ENCODE assay signal across 19 cellular contexts in the genomic region with DNA sequence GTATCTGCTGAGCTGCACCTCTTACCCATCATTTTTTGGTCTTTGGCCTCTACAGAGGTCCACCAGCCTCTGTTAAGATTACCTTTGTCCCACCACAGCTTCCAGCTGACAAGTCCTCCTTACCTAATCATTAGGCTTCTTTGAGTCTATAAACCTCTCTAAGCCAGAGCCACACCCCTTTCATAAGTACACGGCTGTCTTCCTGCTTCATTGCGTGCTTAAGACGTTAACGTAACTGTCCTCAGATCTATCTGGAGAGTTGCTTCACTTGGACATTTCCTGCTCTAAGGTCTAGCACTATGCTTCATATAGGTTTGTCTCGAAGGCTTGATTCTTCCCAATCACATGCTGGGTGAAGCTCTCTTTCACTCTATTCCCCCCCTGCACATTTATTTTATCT.
"Had no signal": no experiment of that assay in that cellular context is flagged by ENCODE, and none has a peak within 500 bp of the region (broad histone marks: within the 10 kb centered on the region; RNA-seq: fewer than 3 reads in every experiment).

No MANE protein-coding gene starts in this region.

- H3K36me3 Mint-ChIP-seq: naive thymus-derived CD4-positive, alpha-beta T cell; stimulated activated memory B cell treated with anti-CD40 and anti-IgM and Interleukin-4, amounts not matched to agents 10 μg/mL and 1 μg/mL and 100 μg/mL, for 72 hours had no signal

- H3K4me1 Mint-ChIP-seq: stimulated activated memory B cell treated with anti-CD40 and anti-IgM and Interleukin-4, amounts not matched to agents 10 μg/mL and 1 μg/mL and 100 μg/mL, for 72 hours had no signal

- DNase-seq: dermis blood vessel endothelial cell; head of caudate nucleus; kidney; left cardiac atrium; mesendoderm; naive thymus-derived CD4-positive, alpha-beta T cell; psoas muscle; retina; right lobe of liver; spleen; stimulated activated CD4-positive, alpha-beta T cell treated with anti-CD3 and anti-CD28 coated beads, Interleukin-15, amount 100 ng/mL, for 24 hours; stimulated activated CD4-positive, alpha-beta T cell treated with anti-CD3 and anti-CD28 coated beads, Interleukin-1b, Interleukin-23, amount 100 ng/mL, for 48 hours; stimulated activated CD4-positive, alpha-beta T cell treated with anti-CD3 and anti-CD28 coated beads, Interleukin-4, amount 100 ng/mL, for 24 hours; tibial artery; upper lobe of left lung; uterus had no signal

- H3K4me3 Mint-ChIP-seq: naive thymus-derived CD4-positive, alpha-beta T cell; stimulated activated memory B cell treated with anti-CD40 and anti-IgM and Interleukin-4, amounts not matched to agents 10 μg/mL and 1 μg/mL and 100 μg/mL, for 72 hours; stimulated activated naive CD8-positive, alpha-beta T cell treated with anti-CD3 and anti-CD28 coated beads, Interleukin-15, Interleukin-2, amounts not matched to agents 100 ng/mL and 50 ng/mL, for 24 hours had no signal

- H3K27ac ChIP-seq: neutrophil, psoas muscle, right lobe of liver, spleen, tibial artery, upper lobe of left lung, uterus had no signal

- H3K9me3 Mint-ChIP-seq: naive thymus-derived CD4-positive, alpha-beta T cell; stimulated activated memory B cell treated with anti-CD40 and anti-IgM and Interleukin-4, amounts not matched to agents 10 μg/mL and 1 μg/mL and 100 μg/mL, for 72 hours; stimulated activated naive CD8-positive, alpha-beta T cell treated with anti-CD3 and anti-CD28 coated beads, Interleukin-15, Interleukin-2, amounts not matched to agents 100 ng/mL and 50 ng/mL, for 24 hours had no signal

- H3K27ac Mint-ChIP-seq: naive thymus-derived CD4-positive, alpha-beta T cell; stimulated activated memory B cell treated with anti-CD40 and anti-IgM and Interleukin-4, amounts not matched to agents 10 μg/mL and 1 μg/mL and 100 μg/mL, for 72 hours; stimulated activated naive CD8-positive, alpha-beta T cell treated with anti-CD3 and anti-CD28 coated beads, Interleukin-15, Interleukin-2, amounts not matched to agents 100 ng/mL and 50 ng/mL, for 24 hours had no signal

- ATAC-seq: left cardiac atrium; naive thymus-derived CD4-positive, alpha-beta T cell; psoas muscle; right lobe of liver; stimulated activated memory B cell treated with anti-CD40 and anti-IgM and Interleukin-4, amounts not matched to agents 10 μg/mL and 1 μg/mL and 100 μg/mL, for 72 hours had no signal
